Comparison of ENCODE assay signal across 10 cellular contexts in genomic region chr9:133945977-133946753, GRCh38. TPM values are rescaled to one million over a fixed set of nuclear protein-coding genes. Genes with fewer than 3 reads are reported as not detected.
DNase-seq lines count a peak whose midpoint lies in the region; ATAC-seq lines count a peak whose summit lies in the region.
"Had no signal": no experiment of that assay in that cellular context is flagged by ENCODE, and none has a peak within 500 bp of the region (broad histone marks: within the 10 kb centered on the region; RNA-seq: fewer than 3 reads in every experiment).

No MANE protein-coding gene starts in this region.

- ATAC-seq in stimulated activated naive CD8-positive, alpha-beta T cell treated with anti-CD3 and anti-CD28 coated beads, Interleukin-15, Interleukin-2, amounts not matched to agents 100 U/mL and 50 U/mL, for 24 hours = no peak
- ATAC-seq in HG02981 (IDR thresholded peaks at IDR 0.05; ENCODE audit: unreplicated experiment) = peak; percentile 36
- ATAC-seq: natural killer cell treated with Interleukin-12 subunit alpha and Interleukin-12 subunit beta and Interleukin-15 and Interleukin-18, amount 100 ng/mL, for 72 hours had no signal

- H3K4me1 Mint-ChIP-seq in stimulated activated naive CD8-positive, alpha-beta T cell treated with anti-CD3 and anti-CD28 coated beads, Interleukin-15, Interleukin-2, amounts not matched to agents 100 ng/mL and 50 ng/mL, for 24 hours (ENCODE audit: low read depth) = peaks cover 5% of the 10 kb centered on the region
- peaks cover 20% of the 10 kb centered on the region for H3K4me1 Mint-ChIP-seq in dendritic cell treated with granulocyte-macrophage colony-stimulating factor and Interleukin-4, amounts not matched to agents 40 ng/mL and 50 ng/mL, for 4 days (ENCODE audit: low read depth)
- H3K4me1 Mint-ChIP-seq: activated CD4-positive, alpha-beta T cell treated with anti-CD3 and anti-CD28 coated beads, Interleukin-2, amount 10 ng/mL, durations not matched to agents 7 days and 5 days had no signal

- no peaks in the 10 kb centered on the region for H3K9me3 Mint-ChIP-seq in stimulated activated naive CD8-positive, alpha-beta T cell treated with anti-CD3 and anti-CD28 coated beads, Interleukin-15, Interleukin-2, amounts not matched to agents 100 ng/mL and 50 ng/mL, for 24 hours
- no peaks in the 10 kb centered on the region for H3K9me3 Mint-ChIP-seq in dendritic cell treated with granulocyte-macrophage colony-stimulating factor and Interleukin-4, amounts not matched to agents 40 ng/mL and 50 ng/mL, for 4 days
- H3K9me3 Mint-ChIP-seq: activated CD4-positive, alpha-beta T cell treated with anti-CD3 and anti-CD28 coated beads, Interleukin-2, amount 10 ng/mL, durations not matched to agents 7 days and 5 days; natural killer cell treated with Interleukin-12 subunit alpha and Interleukin-12 subunit beta and Interleukin-15 and Interleukin-18, amount 100 ng/mL, for 72 hours had no signal

- peak overlapping the region; percentile 50 for H3K27ac Mint-ChIP-seq in stimulated activated naive CD8-positive, alpha-beta T cell treated with anti-CD3 and anti-CD28 coated beads, Interleukin-15, Interleukin-2, amounts not matched to agents 100 ng/mL and 50 ng/mL, for 24 hours
- peak overlapping the region; percentile 53 for H3K27ac Mint-ChIP-seq in dendritic cell treated with granulocyte-macrophage colony-stimulating factor and Interleukin-4, amounts not matched to agents 40 ng/mL and 50 ng/mL, for 4 days
- H3K27ac Mint-ChIP-seq: activated CD4-positive, alpha-beta T cell treated with anti-CD3 and anti-CD28 coated beads, Interleukin-2, amount 10 ng/mL, durations not matched to agents 7 days and 5 days; natural killer cell treated with Interleukin-12 subunit alpha and Interleukin-12 subunit beta and Interleukin-15 and Interleukin-18, amount 100 ng/mL, for 72 hours had no signal

- H3K4me3 Mint-ChIP-seq in stimulated activated naive CD8-positive, alpha-beta T cell treated with anti-CD3 and anti-CD28 coated beads, Interleukin-15, Interleukin-2, amounts not matched to agents 100 ng/mL and 50 ng/mL, for 24 hours = peak overlapping the region; percentile 49
- peak overlapping the region; percentile 62 for H3K4me3 Mint-ChIP-seq in dendritic cell treated with granulocyte-macrophage colony-stimulating factor and Interleukin-4, amounts not matched to agents 40 ng/mL and 50 ng/mL, for 4 days
- H3K4me3 Mint-ChIP-seq: activated CD4-positive, alpha-beta T cell treated with anti-CD3 and anti-CD28 coated beads, Interleukin-2, amount 10 ng/mL, durations not matched to agents 7 days and 5 days; natural killer cell treated with Interleukin-12 subunit alpha and Interleukin-12 subunit beta and Interleukin-15 and Interleukin-18, amount 100 ng/mL, for 72 hours had no signal

- no peak for DNase-seq in stimulated activated naive CD8-positive, alpha-beta T cell treated with anti-CD3 and anti-CD28 coated beads, Interleukin-15, Interleukin-2, amounts not matched to agents 100 U/mL and 50 U/mL, for 24 hours
- DNase-seq in nucleus accumbens (lab: John Stamatoyannopoulos, UW) (no peak), occipital lobe (lab: John Stamatoyannopoulos, UW) (no peak), NCI-H2227 treated with DMSO at 0.1 percent for 48 hours (lab: John Stamatoyannopoulos, UW) (no peak), SHP77 treated with DMSO at 0.1 percent for 48 hours (lab: John Stamatoyannopoulos, UW) (no peak)
- DNase-seq: activated CD4-positive, alpha-beta T cell treated with anti-CD3 and anti-CD28 coated beads, Interleukin-2, amount 10 ng/mL, durations not matched to agents 7 days and 5 days had no signal

- H3K27me3 Mint-ChIP-seq in stimulated activated naive CD8-positive, alpha-beta T cell treated with anti-CD3 and anti-CD28 coated beads, Interleukin-15, Interleukin-2, amounts not matched to agents 100 ng/mL and 50 ng/mL, for 24 hours = no peaks in the 10 kb centered on the region
- H3K27me3 Mint-ChIP-seq in dendritic cell treated with granulocyte-macrophage colony-stimulating factor and Interleukin-4, amounts not matched to agents 40 ng/mL and 50 ng/mL, for 4 days = no peaks in the 10 kb centered on the region
- H3K27me3 Mint-ChIP-seq: activated CD4-positive, alpha-beta T cell treated with anti-CD3 and anti-CD28 coated beads, Interleukin-2, amount 10 ng/mL, durations not matched to agents 7 days and 5 days; natural killer cell treated with Interleukin-12 subunit alpha and Interleukin-12 subunit beta and Interleukin-15 and Interleukin-18, amount 100 ng/mL, for 72 hours had no signal

- H3K36me3 Mint-ChIP-seq in stimulated activated naive CD8-positive, alpha-beta T cell treated with anti-CD3 and anti-CD28 coated beads, Interleukin-15, Interleukin-2, amounts not matched to agents 100 ng/mL and 50 ng/mL, for 24 hours (ENCODE audit: low read depth) = no peaks in the 10 kb centered on the region
- H3K36me3 Mint-ChIP-seq in dendritic cell treated with granulocyte-macrophage colony-stimulating factor and Interleukin-4, amounts not matched to agents 40 ng/mL and 50 ng/mL, for 4 days (ENCODE audit: low read depth) = peaks cover 7% of the 10 kb centered on the region
- H3K36me3 Mint-ChIP-seq: natural killer cell treated with Interleukin-12 subunit alpha and Interleukin-12 subunit beta and Interleukin-15 and Interleukin-18, amount 100 ng/mL, for 72 hours had no signal

- intact Hi-C loops in dendritic cell treated with granulocyte-macrophage colony-stimulating factor and Interleukin-4, amounts not matched to agents 40 ng/mL and 50 ng/mL, for 4 days (cut with micrococcal nuclease) = no loop called here

RNA-seq across cellular contexts. Expression of gene VAV2, which starts 46.0 kb away (rescaled TPM):
- total RNA-seq in occipital lobe = 41.3 TPM
